9 cellular contexts compared by ENCODE assay signal in the genomic region with DNA sequence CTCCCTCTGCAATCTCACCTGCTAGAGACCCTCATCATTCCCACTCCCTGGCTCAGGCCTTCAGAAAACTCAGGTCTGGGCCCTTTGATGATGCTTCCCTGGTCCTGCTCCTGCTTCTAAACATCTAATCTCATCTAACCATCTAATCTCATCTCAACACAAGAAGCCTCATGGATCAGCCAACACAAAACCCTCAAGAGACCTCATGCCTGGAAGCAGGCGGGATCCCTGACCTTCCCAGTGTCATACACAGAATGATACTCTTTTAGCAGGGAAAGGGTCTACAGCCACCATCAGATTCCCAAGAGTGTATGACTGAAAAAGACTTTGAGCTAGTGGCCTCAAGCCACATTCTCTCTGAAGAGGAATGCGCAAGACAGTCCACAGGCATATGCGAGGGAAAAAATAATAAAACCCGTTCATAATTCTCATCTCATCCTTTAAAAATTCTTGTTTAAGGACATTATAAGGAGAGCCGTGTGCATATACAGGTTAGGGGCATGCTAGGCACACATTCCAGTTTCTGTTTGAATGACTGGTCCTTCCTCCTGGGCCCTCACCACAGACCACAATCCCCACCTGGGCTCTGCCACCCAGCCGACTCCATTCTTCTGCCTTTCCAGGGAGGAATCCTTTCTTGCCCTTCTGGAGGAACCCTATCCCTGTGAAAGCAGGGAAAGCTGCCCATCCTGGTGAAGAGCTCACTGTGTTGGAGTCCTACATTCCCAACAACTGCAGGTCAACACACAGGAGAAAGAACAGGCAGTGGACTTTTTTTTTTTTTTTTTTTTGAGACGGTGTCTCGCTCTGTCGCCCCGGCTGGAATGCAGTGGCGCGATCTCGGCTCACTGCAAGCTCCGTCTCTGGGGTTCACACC. TPM values are rescaled to one million over a fixed set of nuclear protein-coding genes. Genes with fewer than 3 reads are reported as not detected.
DNase-seq lines count a peak whose midpoint lies in the region; ATAC-seq, FAIRE-seq and TF ChIP-seq lines count a peak whose summit lies in the region.
"Had no signal": no experiment of that assay in that cellular context is flagged by ENCODE, and none has a peak within 500 bp of the region (broad histone marks: within the 10 kb centered on the region; RNA-seq: fewer than 3 reads in every experiment).

No MANE protein-coding gene starts in this region.

- peak; percentile 54 for DNase-seq in activated effector memory CD4-positive, alpha-beta T cell treated with anti-CD3 and anti-CD28 coated beads, Interleukin-2, amount 50 U/mL, for 16 hours
- DNase-seq in activated effector memory CD4-positive, alpha-beta T cell treated with Interleukin-2 at 50 U/mL for 16 hours: no peak
- no peak for DNase-seq in activated CD8-positive, alpha-beta T cell treated with anti-CD3 and anti-CD28 coated beads, Interleukin-2, amount 10 ng/mL, durations not matched to agents 7 days and 5 days
- DNase-seq in keratinocyte (ENCODE audit: low read depth, low spot score) (no peak), tibial nerve (ENCODE audit: low spot score in 2 of 2) (no peak), GM03348 (ENCODE audit: low spot score) (no peak)
- DNase-seq: NCI-H146 had no signal

- CTCF ChIA-PET in activated CD8-positive, alpha-beta T cell treated with anti-CD3 and anti-CD28 coated beads, Interleukin-2, amount 10 ng/mL, durations not matched to agents 7 days and 5 days (lab: Charles Lee): interaction anchor here (0.7 kb wide), 1 partner anchor 1203 kb away, joined by 3 read pairs; no protein-coding TSS in a partner anchor

- 64 to 67% methylated on average over 14 of the region's 14 CpGs for WGBS in tibial nerve, 2 donors

- peaks cover 11% of the 10 kb centered on the region for H3K9me1 ChIP-seq in keratinocyte (ENCODE audit: control insufficient read depth, extremely low read depth, insufficient read depth, low read length)

- H3K27ac Mint-ChIP-seq in activated CD8-positive, alpha-beta T cell treated with anti-CD3 and anti-CD28 coated beads, Interleukin-2, amount 10 ng/mL, durations not matched to agents 7 days and 5 days: peak overlapping the region; percentile 1

- H3K4me2 ChIP-seq in keratinocyte (ENCODE audit: control insufficient read depth, extremely low read depth, insufficient read depth, low read depth, low read length): peak overlapping the region; percentile 86

- FAIRE-seq in keratinocyte (lab: Jason Lieb, UNC): no peak

- no peak for TF ChIP-seq EP300 in tibial nerve (IDR thresholded peaks at IDR 0.05)

- peaks cover 48% of the 10 kb centered on the region for H3K4me1 Mint-ChIP-seq in activated CD8-positive, alpha-beta T cell treated with anti-CD3 and anti-CD28 coated beads, Interleukin-2, amount 10 ng/mL, durations not matched to agents 7 days and 5 days (ENCODE audit: low read depth)

- H3K9ac ChIP-seq in keratinocyte (ENCODE audit: control insufficient read depth, extremely low read depth, insufficient read depth, low read length): no peak overlapping the region

- POLR2A ChIA-PET in activated CD8-positive, alpha-beta T cell treated with anti-CD3 and anti-CD28 coated beads, Interleukin-2, amount 10 ng/mL, durations not matched to agents 7 days and 5 days (lab: Charles Lee): no interaction called here

- peak overlapping the region in 2 of 3 experiments; percentile 9 to 47 for H3K4me3 ChIP-seq in keratinocyte (ENCODE audit: control insufficient read depth in 2 of 3, extremely low read depth in 1 of 3, insufficient read depth in 2 of 3, low read depth in 1 of 3, low read length in 3 of 3)
- H3K4me3 ChIP-seq in tibial nerve: peak overlapping the region in 3 of 4 donors; percentile 0 to 90 (median 90)

- no peaks in the 10 kb centered on the region for H3K9me3 Mint-ChIP-seq in activated CD8-positive, alpha-beta T cell treated with anti-CD3 and anti-CD28 coated beads, Interleukin-2, amount 10 ng/mL, durations not matched to agents 7 days and 5 days (ENCODE audit: insufficient read depth)

- H3K79me2 ChIP-seq in keratinocyte (ENCODE audit: control insufficient read depth, insufficient read depth, low read length): peaks cover 54% of the 10 kb centered on the region

- no peak overlapping the region for H3K27ac ChIP-seq in keratinocyte (ENCODE audit: control insufficient read depth, insufficient read depth, low read length)
- H3K27ac ChIP-seq in tibial nerve: peak overlapping the region in 2 of 4 donors; percentile 34 to 98

- TF ChIP-seq CTCF in keratinocyte (optimal IDR thresholded peaks at IDR 0.05 in 1 of 3, IDR thresholded peaks at IDR 0.05 in 1 of 3, conservative IDR thresholded peaks at IDR 0.05 in 1 of 3; ENCODE audit: extremely low read depth in 1 of 3, insufficient read depth in 2 of 3, low read length in 3 of 3) (no peak), tibial nerve (IDR thresholded peaks at IDR 0.05) (no peak)

- H2AFZ ChIP-seq in keratinocyte (ENCODE audit: control insufficient read depth, low read length): no peak overlapping the region

- no peak for ATAC-seq in activated CD8-positive, alpha-beta T cell treated with anti-CD3 and anti-CD28 coated beads, Interleukin-2, amount 10 ng/mL, durations not matched to agents 7 days and 5 days
- ATAC-seq in HG02678 (IDR thresholded peaks at IDR 0.05; ENCODE audit: unreplicated experiment): no peak
- ATAC-seq in esophagus mucosa: no peak

- H3K9me3 ChIP-seq in keratinocyte (ENCODE audit: control insufficient read depth, low read depth, low read length) (no peaks in the 10 kb centered on the region), tibial nerve (no peaks in the 10 kb centered on the region)

- H3K27me3 ChIP-seq in keratinocyte (ENCODE audit: control insufficient read depth, extremely low read depth, insufficient read depth, low read length) (no peaks in the 10 kb centered on the region), tibial nerve (no peaks in the 10 kb centered on the region)

- H3K36me3 Mint-ChIP-seq in activated CD8-positive, alpha-beta T cell treated with anti-CD3 and anti-CD28 coated beads, Interleukin-2, amount 10 ng/mL, durations not matched to agents 7 days and 5 days (ENCODE audit: low read depth): peaks cover 52% of the 10 kb centered on the region

- peaks cover 31% of the 10 kb centered on the region for H3K4me1 ChIP-seq in keratinocyte (ENCODE audit: control insufficient read depth, extremely low read depth, insufficient read depth, low read length)
- peaks cover 0 to 56% (median 37%) of the 10 kb centered on the region in 4 donors for H3K4me1 ChIP-seq in tibial nerve

- dilution Hi-C loops in keratinocyte (cut with MboI; ENCODE audit: extremely low pct_ligation_motif_present, low sequenced_read_pairs): no loop called here

- H3K4me3 Mint-ChIP-seq in activated CD8-positive, alpha-beta T cell treated with anti-CD3 and anti-CD28 coated beads, Interleukin-2, amount 10 ng/mL, durations not matched to agents 7 days and 5 days: peak overlapping the region; percentile 92

- peaks cover 20% of the 10 kb centered on the region for H4K20me1 ChIP-seq in keratinocyte (ENCODE audit: control insufficient read depth, extremely low read depth, insufficient read depth, low read length)

- TF ChIP-seq POLR2A in tibial nerve (IDR thresholded peaks at IDR 0.05): no peak

- H3K36me3 ChIP-seq in keratinocyte (ENCODE audit: control insufficient read depth in 2 of 2, extremely low read depth in 1 of 2, insufficient read depth in 2 of 2, low read length in 2 of 2) (peaks cover 18 to 25% of the 10 kb centered on the region in 2 experiments), tibial nerve (peaks cover 0 to 36% (median 10%) of the 10 kb centered on the region in 3 donors)

- H3K27me3 Mint-ChIP-seq in activated CD8-positive, alpha-beta T cell treated with anti-CD3 and anti-CD28 coated beads, Interleukin-2, amount 10 ng/mL, durations not matched to agents 7 days and 5 days (ENCODE audit: low read depth): peaks cover 5% of the 10 kb centered on the region

RNA-seq across cellular contexts. Expression of gene ZXDC, which starts 2.2 kb away (rescaled TPM):
- 10 to 100 TPM; 26.6 to 27.3 TPM for total RNA-seq in activated CD8-positive, alpha-beta T cell treated with anti-CD3 and anti-CD28 coated beads, Interleukin-2, amount 10 ng/mL, durations not matched to agents 7 days and 5 days
- 9.9 to 10.7 TPM (median 10.3 TPM) in 3 replicates for polyA plus RNA-seq in keratinocyte
- polyA plus RNA-seq in keratinocyte (2011; ENCODE audit: low read depth): 7.8 TPM
- polyA plus RNA-seq in keratinocyte (2011; cell fraction: cytosol; rRNA removed): 7.3 and 7.8 TPM in 2 replicates
- polyA plus RNA-seq in keratinocyte (2011; cell fraction: nucleus; rRNA removed): 27.5 and 35.4 TPM in 2 replicates
- 9.3 and 11.8 TPM in 2 replicates for polyA plus RNA-seq in keratinocyte (2012; ENCODE audit: low replicate concordance)
- 19.1 to 24.6 TPM (median 21.4 TPM) in 3 replicates for polyA minus RNA-seq in keratinocyte
- polyA minus RNA-seq in keratinocyte (2011; cell fraction: cytosol; rRNA and poly(A)+ RNA removed): 14.0 TPM
- polyA minus RNA-seq in keratinocyte (2011; cell fraction: nucleus; rRNA and poly(A)+ RNA removed): 26.8 and 36.1 TPM in 2 replicates
- total RNA-seq in tibial nerve (10 to 100 TPM; 54.0 to 77.4 (median 68.0) TPM), esophagus mucosa (19.1 TPM)

RNA-seq across cellular contexts. Expression of gene UROC1, which starts 44.0 kb away (rescaled TPM):
- total RNA-seq in activated CD8-positive, alpha-beta T cell treated with anti-CD3 and anti-CD28 coated beads, Interleukin-2, amount 10 ng/mL, durations not matched to agents 7 days and 5 days: under 1 TPM in 1 of 2 experiments, not detected in 1; 0.13 TPM
- polyA plus RNA-seq in keratinocyte: not detected in 3 replicates
- not detected for polyA plus RNA-seq in keratinocyte (2011; ENCODE audit: low read depth)
- polyA plus RNA-seq in keratinocyte (2011; cell fraction: cytosol; rRNA removed): not detected in 2 replicates
- polyA plus RNA-seq in keratinocyte (2011; cell fraction: nucleus; rRNA removed): not detected in 2 replicates
- not detected in 2 replicates for polyA plus RNA-seq in keratinocyte (2012; ENCODE audit: low replicate concordance)
- polyA minus RNA-seq in keratinocyte: not detected in 3 replicates
- polyA minus RNA-seq in keratinocyte (2011; cell fraction: cytosol; rRNA and poly(A)+ RNA removed): not detected
- polyA minus RNA-seq in keratinocyte (2011; cell fraction: nucleus; rRNA and poly(A)+ RNA removed): not detected in 2 replicates
- total RNA-seq in tibial nerve (not detected), esophagus mucosa (not detected)

RNA-seq across cellular contexts. Expression of gene CHST13, which starts 50.4 kb away (rescaled TPM):
- total RNA-seq in activated CD8-positive, alpha-beta T cell treated with anti-CD3 and anti-CD28 coated beads, Interleukin-2, amount 10 ng/mL, durations not matched to agents 7 days and 5 days: not detected
- polyA plus RNA-seq in keratinocyte: not detected in 3 replicates
- not detected for polyA plus RNA-seq in keratinocyte (2011; ENCODE audit: low read depth)
- not detected in 2 replicates for polyA plus RNA-seq in keratinocyte (2011; cell fraction: cytosol; rRNA removed)
- polyA plus RNA-seq in keratinocyte (2011; cell fraction: nucleus; rRNA removed): not detected in 2 replicates
- polyA plus RNA-seq in keratinocyte (2012; ENCODE audit: low replicate concordance): not detected in 2 replicates
- not detected in 3 replicates for polyA minus RNA-seq in keratinocyte
- polyA minus RNA-seq in keratinocyte (2011; cell fraction: cytosol; rRNA and poly(A)+ RNA removed): not detected
- polyA minus RNA-seq in keratinocyte (2011; cell fraction: nucleus; rRNA and poly(A)+ RNA removed): not detected in 2 replicates
- total RNA-seq in tibial nerve: 1 to 10 TPM in 3 of 4 donors, not detected in 1; 1.0 to 7.2 (median 1.1) TPM
- not detected for total RNA-seq in esophagus mucosa
